ENCODE assay signal across 10 cellular contexts in genomic region chr13:90416519-90416918, GRCh38.
DNase-seq lines count a peak whose midpoint lies in the region; ATAC-seq, FAIRE-seq and TF ChIP-seq lines count a peak whose summit lies in the region.
"Had no signal": no experiment of that assay in that cellular context is flagged by ENCODE, and none has a peak within 500 bp of the region (broad histone marks: within the 10 kb centered on the region; RNA-seq: fewer than 3 reads in every experiment).

No MANE protein-coding gene starts in this region.

- no peak for TF ChIP-seq CTCF in HFF-Myc (IDR thresholded peaks at IDR 0.05; ENCODE audit: low read depth, low read length, missing control alignments)

- no peak for FAIRE-seq in urothelium cell line (lab: Jason Lieb, UNC)

- ATAC-seq in HG02840 (IDR thresholded peaks at IDR 0.05; ENCODE audit: low FRiP score, unreplicated experiment) = no peak
- ATAC-seq: Panc1 had no signal

- H3K4me3 ChIP-seq in HFF-Myc (replicated peaks; ENCODE audit: low read depth, low read length) = no peak overlapping the region

- DNase-seq in HFF-Myc (ENCODE audit: extremely low read depth, low read depth) = peak; percentile 40
- DNase-seq in amniotic stem cell (lab: John Stamatoyannopoulos, UW) = peak; percentile 47
- peak; percentile 90 for DNase-seq in iris pigment epithelial cell (ENCODE audit: low read depth)
- DNase-seq in urothelium cell line (ENCODE audit: low spot score) = peak; percentile 2
- DNase-seq in HuH-7 (ENCODE audit: low spot score) = no peak
- no peak for DNase-seq in stimulated activated naive CD4-positive, alpha-beta T cell (lab: John Stamatoyannopoulos, UW)
- DNase-seq: stimulated activated CD4-positive, alpha-beta T cell treated with anti-CD3 and anti-CD28 coated beads, Interleukin-4, amount 100 ng/mL, for 4 hours; T-helper 9 cell had no signal

Comparison
In these comparisons a context has a peak if more than half of its experiments do, and no peak if none do; other contexts are left out.
1. DNase-seq: peak in HFF-Myc (single experiment), amniotic stem cell (single experiment), iris pigment epithelial cell (single experiment) and urothelium cell line (single experiment); none in HuH-7 (single experiment) and stimulated activated naive CD4-positive, alpha-beta T cell (0 of 6).